ENCODE assay signal across 2 cellular contexts in genomic region chr4:188680667-188681063, GRCh38.
TF ChIP-seq lines count a peak whose summit lies in the region.

No MANE protein-coding gene starts in this region.

TF ChIP-seq in GM23338, 12 proteins besides CTCF, POLR2A, EP300 and RAD21 (continued from another document):
- TF ChIP-seq, protein P1, sequence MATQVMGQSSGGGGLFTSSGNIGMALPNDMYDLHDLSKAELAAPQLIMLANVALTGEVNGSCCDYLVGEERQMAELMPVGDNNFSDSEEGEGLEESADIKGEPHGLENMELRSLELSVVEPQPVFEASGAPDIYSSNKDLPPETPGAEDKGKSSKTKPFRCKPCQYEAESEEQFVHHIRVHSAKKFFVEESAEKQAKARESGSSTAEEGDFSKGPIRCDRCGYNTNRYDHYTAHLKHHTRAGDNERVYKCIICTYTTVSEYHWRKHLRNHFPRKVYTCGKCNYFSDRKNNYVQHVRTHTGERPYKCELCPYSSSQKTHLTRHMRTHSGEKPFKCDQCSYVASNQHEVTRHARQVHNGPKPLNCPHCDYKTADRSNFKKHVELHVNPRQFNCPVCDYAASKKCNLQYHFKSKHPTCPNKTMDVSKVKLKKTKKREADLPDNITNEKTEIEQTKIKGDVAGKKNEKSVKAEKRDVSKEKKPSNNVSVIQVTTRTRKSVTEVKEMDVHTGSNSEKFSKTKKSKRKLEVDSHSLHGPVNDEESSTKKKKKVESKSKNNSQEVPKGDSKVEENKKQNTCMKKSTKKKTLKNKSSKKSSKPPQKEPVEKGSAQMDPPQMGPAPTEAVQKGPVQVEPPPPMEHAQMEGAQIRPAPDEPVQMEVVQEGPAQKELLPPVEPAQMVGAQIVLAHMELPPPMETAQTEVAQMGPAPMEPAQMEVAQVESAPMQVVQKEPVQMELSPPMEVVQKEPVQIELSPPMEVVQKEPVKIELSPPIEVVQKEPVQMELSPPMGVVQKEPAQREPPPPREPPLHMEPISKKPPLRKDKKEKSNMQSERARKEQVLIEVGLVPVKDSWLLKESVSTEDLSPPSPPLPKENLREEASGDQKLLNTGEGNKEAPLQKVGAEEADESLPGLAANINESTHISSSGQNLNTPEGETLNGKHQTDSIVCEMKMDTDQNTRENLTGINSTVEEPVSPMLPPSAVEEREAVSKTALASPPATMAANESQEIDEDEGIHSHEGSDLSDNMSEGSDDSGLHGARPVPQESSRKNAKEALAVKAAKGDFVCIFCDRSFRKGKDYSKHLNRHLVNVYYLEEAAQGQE (IDR thresholded peaks at IDR 0.05; ENCODE audit: unreplicated experiment) = no peak
- TF ChIP-seq ZNF331 (CRISPR knock-in tag; IDR thresholded peaks at IDR 0.05; ENCODE audit: low read depth) (no peak), JUNB (IDR thresholded peaks at IDR 0.05; ENCODE audit: unreplicated experiment) (no peak), CREB1 (CRISPR knock-in tag; IDR thresholded peaks at IDR 0.05; ENCODE audit: low read depth) (no peak), EZH2 (IDR thresholded peaks at IDR 0.05; ENCODE audit: low read depth, unreplicated experiment) (no peak), EZH2phosphoT487 (IDR thresholded peaks at IDR 0.05; ENCODE audit: unreplicated experiment) (no peak), STAT1 (IDR thresholded peaks at IDR 0.05; ENCODE audit: unreplicated experiment) (no peak), POLR2AphosphoS5 (IDR thresholded peaks at IDR 0.05; ENCODE audit: low read depth) (no peak), ZNF114 (CRISPR knock-in tag; IDR thresholded peaks at IDR 0.05) (no peak)
- TF ChIP-seq, protein P2, sequence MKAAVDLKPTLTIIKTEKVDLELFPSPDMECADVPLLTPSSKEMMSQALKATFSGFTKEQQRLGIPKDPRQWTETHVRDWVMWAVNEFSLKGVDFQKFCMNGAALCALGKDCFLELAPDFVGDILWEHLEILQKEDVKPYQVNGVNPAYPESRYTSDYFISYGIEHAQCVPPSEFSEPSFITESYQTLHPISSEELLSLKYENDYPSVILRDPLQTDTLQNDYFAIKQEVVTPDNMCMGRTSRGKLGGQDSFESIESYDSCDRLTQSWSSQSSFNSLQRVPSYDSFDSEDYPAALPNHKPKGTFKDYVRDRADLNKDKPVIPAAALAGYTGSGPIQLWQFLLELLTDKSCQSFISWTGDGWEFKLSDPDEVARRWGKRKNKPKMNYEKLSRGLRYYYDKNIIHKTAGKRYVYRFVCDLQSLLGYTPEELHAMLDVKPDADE (IDR thresholded peaks at IDR 0.05) = no peak
- TF ChIP-seq, protein P3, sequence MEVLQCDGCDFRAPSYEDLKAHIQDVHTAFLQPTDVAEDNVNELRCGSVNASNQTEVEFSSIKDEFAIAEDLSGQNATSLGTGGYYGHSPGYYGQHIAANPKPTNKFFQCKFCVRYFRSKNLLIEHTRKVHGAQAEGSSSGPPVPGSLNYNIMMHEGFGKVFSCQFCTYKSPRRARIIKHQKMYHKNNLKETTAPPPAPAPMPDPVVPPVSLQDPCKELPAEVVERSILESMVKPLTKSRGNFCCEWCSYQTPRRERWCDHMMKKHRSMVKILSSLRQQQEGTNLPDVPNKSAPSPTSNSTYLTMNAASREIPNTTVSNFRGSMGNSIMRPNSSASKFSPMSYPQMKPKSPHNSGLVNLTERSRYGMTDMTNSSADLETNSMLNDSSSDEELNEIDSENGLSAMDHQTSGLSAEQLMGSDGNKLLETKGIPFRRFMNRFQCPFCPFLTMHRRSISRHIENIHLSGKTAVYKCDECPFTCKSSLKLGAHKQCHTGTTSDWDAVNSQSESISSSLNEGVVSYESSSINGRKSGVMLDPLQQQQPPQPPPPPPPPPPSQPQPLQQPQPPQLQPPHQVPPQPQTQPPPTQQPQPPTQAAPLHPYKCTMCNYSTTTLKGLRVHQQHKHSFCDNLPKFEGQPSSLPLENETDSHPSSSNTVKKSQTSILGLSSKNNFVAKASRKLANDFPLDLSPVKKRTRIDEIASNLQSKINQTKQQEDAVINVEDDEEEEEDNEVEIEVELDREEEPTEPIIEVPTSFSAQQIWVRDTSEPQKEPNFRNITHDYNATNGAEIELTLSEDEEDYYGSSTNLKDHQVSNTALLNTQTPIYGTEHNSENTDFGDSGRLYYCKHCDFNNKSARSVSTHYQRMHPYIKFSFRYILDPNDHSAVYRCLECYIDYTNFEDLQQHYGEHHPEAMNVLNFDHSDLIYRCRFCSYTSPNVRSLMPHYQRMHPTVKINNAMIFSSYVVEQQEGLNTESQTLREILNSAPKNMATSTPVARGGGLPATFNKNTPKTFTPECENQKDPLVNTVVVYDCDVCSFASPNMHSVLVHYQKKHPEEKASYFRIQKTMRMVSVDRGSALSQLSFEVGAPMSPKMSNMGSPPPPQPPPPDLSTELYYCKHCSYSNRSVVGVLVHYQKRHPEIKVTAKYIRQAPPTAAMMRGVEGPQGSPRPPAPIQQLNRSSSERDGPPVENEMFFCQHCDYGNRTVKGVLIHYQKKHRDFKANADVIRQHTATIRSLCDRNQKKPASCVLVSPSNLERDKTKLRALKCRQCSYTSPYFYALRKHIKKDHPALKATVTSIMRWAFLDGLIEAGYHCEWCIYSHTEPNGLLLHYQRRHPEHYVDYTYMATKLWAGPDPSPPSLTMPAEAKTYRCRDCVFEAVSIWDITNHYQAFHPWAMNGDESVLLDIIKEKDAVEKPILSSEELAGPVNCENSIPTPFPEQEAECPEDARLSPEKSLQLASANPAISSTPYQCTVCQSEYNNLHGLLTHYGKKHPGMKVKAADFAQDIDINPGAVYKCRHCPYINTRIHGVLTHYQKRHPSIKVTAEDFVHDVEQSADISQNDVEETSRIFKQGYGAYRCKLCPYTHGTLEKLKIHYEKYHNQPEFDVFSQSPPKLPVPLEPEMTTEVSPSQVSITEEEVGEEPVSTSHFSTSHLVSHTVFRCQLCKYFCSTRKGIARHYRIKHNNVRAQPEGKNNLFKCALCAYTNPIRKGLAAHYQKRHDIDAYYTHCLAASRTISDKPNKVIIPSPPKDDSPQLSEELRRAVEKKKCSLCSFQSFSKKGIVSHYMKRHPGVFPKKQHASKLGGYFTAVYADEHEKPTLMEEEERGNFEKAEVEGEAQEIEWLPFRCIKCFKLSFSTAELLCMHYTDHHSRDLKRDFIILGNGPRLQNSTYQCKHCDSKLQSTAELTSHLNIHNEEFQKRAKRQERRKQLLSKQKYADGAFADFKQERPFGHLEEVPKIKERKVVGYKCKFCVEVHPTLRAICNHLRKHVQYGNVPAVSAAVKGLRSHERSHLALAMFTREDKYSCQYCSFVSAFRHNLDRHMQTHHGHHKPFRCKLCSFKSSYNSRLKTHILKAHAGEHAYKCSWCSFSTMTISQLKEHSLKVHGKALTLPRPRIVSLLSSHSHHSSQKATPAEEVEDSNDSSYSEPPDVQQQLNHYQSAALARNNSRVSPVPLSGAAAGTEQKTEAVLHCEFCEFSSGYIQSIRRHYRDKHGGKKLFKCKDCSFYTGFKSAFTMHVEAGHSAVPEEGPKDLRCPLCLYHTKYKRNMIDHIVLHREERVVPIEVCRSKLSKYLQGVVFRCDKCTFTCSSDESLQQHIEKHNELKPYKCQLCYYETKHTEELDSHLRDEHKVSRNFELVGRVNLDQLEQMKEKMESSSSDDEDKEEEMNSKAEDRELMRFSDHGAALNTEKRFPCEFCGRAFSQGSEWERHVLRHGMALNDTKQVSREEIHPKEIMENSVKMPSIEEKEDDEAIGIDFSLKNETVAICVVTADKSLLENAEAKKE (CRISPR knock-in tag; IDR thresholded peaks at IDR 0.05) = no peak

TF ChIP-seq in SK-N-SH, 30 proteins besides CTCF, POLR2A, EP300 and RAD21 (continued from another document):
- no peak for TF ChIP-seq NFIC (IDR thresholded peaks at IDR 0.05; ENCODE audit: borderline replicate concordance)
- no peak for TF ChIP-seq USF1 (IDR thresholded peaks at IDR 0.05; ENCODE audit: borderline replicate concordance, low read depth)
- TF ChIP-seq, protein P1 (IDR thresholded peaks at IDR 0.05; ENCODE audit: low read depth, low read length) = no peak
- no peak for TF ChIP-seq GATA2 (CRISPR knock-in tag; IDR thresholded peaks at IDR 0.05)
- TF ChIP-seq FOXJ3 (CRISPR knock-in tag; IDR thresholded peaks at IDR 0.05) = no peak
- no peak for TF ChIP-seq MAX (IDR thresholded peaks at IDR 0.05; ENCODE audit: low read depth)
- no peak for TF ChIP-seq YY1 (IDR thresholded peaks at IDR 0.05; ENCODE audit: low read depth)
- no peak for TF ChIP-seq GABPA (IDR thresholded peaks at IDR 0.05; ENCODE audit: low read depth)
- no peak for TF ChIP-seq RXRA (IDR thresholded peaks at IDR 0.05; ENCODE audit: borderline replicate concordance, low read depth)
- TF ChIP-seq MEF2A (IDR thresholded peaks at IDR 0.05; ENCODE audit: borderline replicate concordance, low read depth) = no peak
- no peak for TF ChIP-seq CHD2 (IDR thresholded peaks at IDR 0.05; ENCODE audit: low read length, partially characterized antibody)
TF ChIP-seq in SK-N-SH: peak in this region for 0.
